ENCODE assay signal across 2 cellular contexts in the genomic region with DNA sequence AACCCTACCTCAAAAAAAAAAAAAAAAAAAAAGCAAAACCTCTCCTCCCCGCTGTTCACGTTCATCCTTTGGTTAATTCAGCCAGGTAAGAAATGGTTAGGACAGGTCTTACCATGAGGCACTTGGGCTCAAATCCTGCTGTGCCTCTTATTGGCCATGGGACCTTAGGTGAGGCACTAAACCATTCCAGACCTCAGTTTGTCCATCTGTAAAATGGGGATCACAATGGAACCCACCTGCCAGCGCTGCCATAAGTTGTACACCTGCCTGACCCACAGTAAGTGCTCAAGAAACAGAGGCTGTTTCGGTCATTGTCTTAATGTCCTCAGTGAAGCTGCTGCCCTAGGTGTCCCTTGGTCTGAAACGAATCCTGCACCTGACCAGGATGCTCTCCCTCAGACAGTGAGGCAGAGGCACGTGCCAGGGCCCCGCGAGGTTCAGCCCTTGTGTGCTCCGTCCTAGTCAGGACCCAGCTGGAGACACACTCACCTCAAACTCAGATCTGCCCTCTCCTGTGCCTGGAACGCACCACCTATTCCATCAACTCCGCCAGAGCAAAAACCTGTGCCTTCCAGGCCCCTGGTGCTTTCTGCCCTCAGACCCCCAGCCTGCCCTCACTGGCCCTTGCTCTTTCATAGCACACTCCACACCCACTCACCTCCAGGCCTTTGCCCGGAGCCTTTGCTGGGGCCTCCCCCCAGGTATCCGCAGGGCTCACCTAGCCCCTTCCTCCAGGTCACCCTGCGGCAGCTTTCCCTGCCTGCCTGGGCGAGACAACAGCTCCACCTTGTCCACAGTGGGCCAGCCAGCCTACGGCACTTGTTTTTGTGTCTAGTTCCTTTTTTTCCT.
TF ChIP-seq lines count a peak whose summit lies in the region.

No MANE protein-coding gene starts in this region.

TF ChIP-seq in HepG2, 621 proteins besides CTCF, POLR2A, EP300 and RAD21:
- TF ChIP-seq SOX5 (CRISPR knock-in tag; IDR thresholded peaks at IDR 0.05; ENCODE audit: borderline replicate concordance) = no peak
- TF ChIP-seq ZNF543 (CRISPR knock-in tag; IDR thresholded peaks at IDR 0.05) = no peak
- TF ChIP-seq THAP9 (CRISPR knock-in tag; IDR thresholded peaks at IDR 0.05; ENCODE audit: borderline replicate concordance) = no peak
- no peak for TF ChIP-seq FOXK2 (IDR thresholded peaks at IDR 0.05)
- no peak for TF ChIP-seq ZNF33B (CRISPR knock-in tag; IDR thresholded peaks at IDR 0.05)
- TF ChIP-seq ZNF629 (CRISPR knock-in tag; conservative IDR thresholded peaks at IDR 0.05) = peak; percentile 76
- TF ChIP-seq MTERF4 (CRISPR knock-in tag; IDR thresholded peaks at IDR 0.05) = no peak
- TF ChIP-seq PRDM10 (CRISPR knock-in tag; IDR thresholded peaks at IDR 0.05; ENCODE audit: low read depth) = no peak

TF ChIP-seq in H1, 55 proteins besides CTCF, POLR2A, EP300 and RAD21:
- no peak for TF ChIP-seq EGR1 (IDR thresholded peaks at IDR 0.05; ENCODE audit: borderline replicate concordance, low read depth, low read length)
- peak; percentile 73; the same call in 1 of the 2 replicates for TF ChIP-seq KDM1A (IDR thresholded peaks at IDR 0.05; ENCODE audit: borderline replicate concordance, low read length)
- TF ChIP-seq BCL11A (IDR thresholded peaks at IDR 0.05; ENCODE audit: low read depth in 2 of 2, low read length in 2 of 2) = no peak
- TF ChIP-seq TBP (IDR thresholded peaks at IDR 0.05; ENCODE audit: low read depth, low read length) = no peak
- no peak for TF ChIP-seq CBX5 (IDR thresholded peaks at IDR 0.05; ENCODE audit: low read depth, low read length)
- TF ChIP-seq SIX5 (IDR thresholded peaks at IDR 0.05; ENCODE audit: low read depth, low read length) = no peak
- no peak for TF ChIP-seq JUND (IDR thresholded peaks at IDR 0.05; ENCODE audit: low read length)
TF ChIP-seq in H1: peak in this region for 1.
